Comparison of ENCODE assay signal across 19 cellular contexts in genomic region chr19:16737909-16738308, GRCh38. TPM values are rescaled to one million over a fixed set of nuclear protein-coding genes. Genes with fewer than 3 reads are reported as not detected.
DNase-seq lines count a peak whose midpoint lies in the region; ATAC-seq and TF ChIP-seq lines count a peak whose summit lies in the region.
"Had no signal": no experiment of that assay in that cellular context is flagged by ENCODE, and none has a peak within 500 bp of the region (broad histone marks: within the 10 kb centered on the region; RNA-seq: fewer than 3 reads in every experiment).

No MANE protein-coding gene starts in this region.

- no peaks in the 10 kb centered on the region for H3K27me3 Mint-ChIP-seq in MCF 10A (ENCODE audit: insufficient read depth, unreplicated experiment)
- H3K27me3 Mint-ChIP-seq in activated CD4-positive, alpha-beta T cell treated with anti-CD3 and anti-CD28 coated beads for 36 hours: peaks cover 4% of the 10 kb centered on the region
- H3K27me3 Mint-ChIP-seq: stimulated activated memory B cell treated with anti-CD40 and anti-IgM and Interleukin-4, amounts not matched to agents 10 μg/mL and 1 μg/mL and 100 μg/mL, for 72 hours had no signal

- H3K4me1 Mint-ChIP-seq in MCF 10A (ENCODE audit: insufficient read depth, unreplicated experiment): peaks cover 13% of the 10 kb centered on the region
- no peaks in the 10 kb centered on the region for H3K4me1 Mint-ChIP-seq in activated CD4-positive, alpha-beta T cell treated with anti-CD3 and anti-CD28 coated beads for 36 hours
- H3K4me1 Mint-ChIP-seq: stimulated activated memory B cell treated with anti-CD40 and anti-IgM and Interleukin-4, amounts not matched to agents 10 μg/mL and 1 μg/mL and 100 μg/mL, for 72 hours had no signal

- DNase-seq in MCF 10A (ENCODE audit: unreplicated experiment) (no peak), breast epithelium (ENCODE audit: low spot score in 2 of 2) (no peak), NCI-H69 (lab: John Stamatoyannopoulos, UW) (peak; percentile 95), epithelial cell of esophagus (ENCODE audit: low read depth) (peak; percentile 36), cortex of kidney (lab: John Stamatoyannopoulos, UW) (no peak), substantia nigra (lab: John Stamatoyannopoulos, UW) (no peak)
- DNase-seq in activated CD4-positive, alpha-beta T cell treated with anti-CD3 and anti-CD28 coated beads for 36 hours: no peak
- DNase-seq: activated CD4-positive, alpha-beta T cell treated with anti-CD3 and anti-CD28 coated beads for 1 hour; activated naive CD4-positive, alpha-beta T cell treated with anti-CD3 and anti-CD28 coated beads, Interleukin-2, amount 50 U/mL, for 16 hours; EL; H7; left colon; SIG-M5; T-helper 2 cell; trophoblast cell had no signal

- no TSS peak for BruUV-seq in MCF 10A (replicated peaks; lab: Mats Ljungman, UMichigan)

- POLR2A ChIA-PET in MCF 10A (lab: Yijun Ruan, JAX): interaction anchor here (0.6 kb wide), 1 partner anchor 13 kb away, joined by 4 read pairs; no protein-coding TSS in a partner anchor
- POLR2A ChIA-PET in activated CD4-positive, alpha-beta T cell treated with anti-CD3 and anti-CD28 coated beads for 36 hours (lab: Charles Lee): no interaction called here

- H3K27me3 ChIP-seq in breast epithelium: no peaks in the 10 kb centered on the region

- CTCF ChIA-PET in MCF 10A (lab: Yijun Ruan, JAX): interaction anchor here (1.1 kb wide), 1 partner anchor 34 kb away, joined by 4 read pairs; no protein-coding TSS in a partner anchor
- CTCF ChIA-PET in activated CD4-positive, alpha-beta T cell treated with anti-CD3 and anti-CD28 coated beads for 36 hours (lab: Charles Lee): interaction anchor here (0.6 to 1.2 kb wide), 3 partner anchors 10 to 544 kb away, joined by 3 to 4 read pairs (median 3); no protein-coding TSS in a partner anchor

- intact Hi-C loops in MCF 10A (cut with micrococcal nuclease): no loop called here
- intact Hi-C loops in breast epithelium (cut with DNase I; ENCODE audit: low total_unique reads): no loop called here
- intact Hi-C loops in activated CD4-positive, alpha-beta T cell treated with anti-CD3 and anti-CD28 coated beads for 36 hours (cut with DNase I, micrococcal nuclease): no loop called here

- H3K36me3 ChIP-seq in breast epithelium: no peaks in the 10 kb centered on the region

- no peak overlapping the region for H3K4me3 ChIP-seq in breast epithelium
- no peak overlapping the region for H3K4me3 ChIP-seq in epithelial cell of esophagus (ENCODE audit: low read length)

- no peak overlapping the region for H3K4me3 Mint-ChIP-seq in MCF 10A (ENCODE audit: unreplicated experiment)
- no peak overlapping the region for H3K4me3 Mint-ChIP-seq in activated CD4-positive, alpha-beta T cell treated with anti-CD3 and anti-CD28 coated beads for 36 hours
- H3K4me3 Mint-ChIP-seq: CD14-positive monocyte; stimulated activated memory B cell treated with anti-CD40 and anti-IgM and Interleukin-4, amounts not matched to agents 10 μg/mL and 1 μg/mL and 100 μg/mL, for 72 hours had no signal

- no peaks in the 10 kb centered on the region for H3K4me1 ChIP-seq in breast epithelium

- TF ChIP-seq CTCF in MCF 10A (IDR thresholded peaks at IDR 0.05; ENCODE audit: unreplicated experiment) (no peak), breast epithelium (IDR thresholded peaks at IDR 0.05) (no peak), epithelial cell of esophagus (IDR thresholded peaks at IDR 0.05; ENCODE audit: insufficient read depth, low read depth, low read length, missing control alignments) (no peak)

- H3K9me3 Mint-ChIP-seq in MCF 10A (ENCODE audit: unreplicated experiment): peaks cover 6% of the 10 kb centered on the region
- H3K9me3 Mint-ChIP-seq in activated CD4-positive, alpha-beta T cell treated with anti-CD3 and anti-CD28 coated beads for 36 hours (ENCODE audit: low read depth): no peaks in the 10 kb centered on the region

- no peaks in the 10 kb centered on the region for H3K9me3 ChIP-seq in breast epithelium

- H3K36me3 Mint-ChIP-seq in MCF 10A (ENCODE audit: insufficient read depth, unreplicated experiment): peaks cover 8% of the 10 kb centered on the region
- H3K36me3 Mint-ChIP-seq in activated CD4-positive, alpha-beta T cell treated with anti-CD3 and anti-CD28 coated beads for 36 hours (ENCODE audit: low read depth): no peaks in the 10 kb centered on the region
- H3K36me3 Mint-ChIP-seq: CD14-positive monocyte; stimulated activated memory B cell treated with anti-CD40 and anti-IgM and Interleukin-4, amounts not matched to agents 10 μg/mL and 1 μg/mL and 100 μg/mL, for 72 hours had no signal

- no peak overlapping the region for H3K27ac ChIP-seq in breast epithelium
- H3K27ac ChIP-seq in substantia nigra (ENCODE audit: low read depth, low read length, poor library complexity, severe bottlenecking): no peak overlapping the region

- no peak for TF ChIP-seq POLR2A in breast epithelium (IDR thresholded peaks at IDR 0.05)

- no peak for ATAC-seq in activated CD4-positive, alpha-beta T cell treated with anti-CD3 and anti-CD28 coated beads for 36 hours
- no peak for ATAC-seq in GM19397 (IDR thresholded peaks at IDR 0.05; ENCODE audit: unreplicated experiment)
- ATAC-seq: left colon; stimulated activated memory B cell treated with anti-CD40 and anti-IgM and Interleukin-4, amounts not matched to agents 10 μg/mL and 1 μg/mL and 100 μg/mL, for 72 hours had no signal

- H3K27ac Mint-ChIP-seq in MCF 10A (ENCODE audit: low read depth, unreplicated experiment): peak overlapping the region; percentile 63
- H3K27ac Mint-ChIP-seq in activated CD4-positive, alpha-beta T cell treated with anti-CD3 and anti-CD28 coated beads for 36 hours: no peak overlapping the region
- H3K27ac Mint-ChIP-seq: stimulated activated memory B cell treated with anti-CD40 and anti-IgM and Interleukin-4, amounts not matched to agents 10 μg/mL and 1 μg/mL and 100 μg/mL, for 72 hours had no signal

RNA-seq across cellular contexts. Expression of gene NWD1, which starts 18.3 kb away (rescaled TPM):
- total RNA-seq in MCF 10A (2022): 0.59 and 0.63 TPM in 2 replicates
- 1 to 10 TPM in 1 of 3 donors, under 1 TPM in 1, not detected in 1; 0.33 to 1.6 TPM for total RNA-seq in breast epithelium
- total RNA-seq in activated CD4-positive, alpha-beta T cell treated with anti-CD3 and anti-CD28 coated beads for 36 hours: not detected
- total RNA-seq: H7, osteocyte had no signal

Comparison
In these comparisons a context has a peak if more than half of its experiments do, and no peak if none do; other contexts are left out.
1. DNase-seq: peak in NCI-H69 (single experiment) and epithelial cell of esophagus (single experiment); none in MCF 10A (single experiment), breast epithelium (0 of 2), cortex of kidney (single experiment), substantia nigra (0 of 49) and activated CD4-positive, alpha-beta T cell treated with anti-CD3 and anti-CD28 coated beads for 36 hours (single experiment).